In the genomic region with DNA sequence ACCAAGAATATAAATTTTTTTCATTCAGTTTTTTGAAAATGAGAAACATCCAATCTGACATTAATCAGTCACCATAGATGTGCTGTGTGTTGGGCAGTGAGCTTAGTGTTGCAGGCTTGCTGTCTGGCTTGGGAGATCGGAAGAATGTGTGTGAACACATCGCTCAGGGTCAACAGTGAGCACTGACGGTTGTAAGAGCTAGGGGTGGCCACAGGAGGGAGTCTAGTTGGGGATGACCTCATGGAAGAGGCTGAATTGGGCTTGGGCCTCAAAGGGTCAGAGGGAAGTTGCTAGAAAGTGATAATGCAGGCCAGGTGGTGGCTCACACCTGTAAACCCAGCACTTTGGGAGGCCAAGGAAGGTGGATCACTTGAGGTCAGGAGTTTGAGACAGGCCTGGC, we compare ENCODE assay signal across 16 cellular contexts.
DNase-seq lines count a peak whose midpoint lies in the region; ATAC-seq and TF ChIP-seq lines count a peak whose summit lies in the region.
"Had no signal": no experiment of that assay in that cellular context is flagged by ENCODE, and none has a peak within 500 bp of the region (broad histone marks: within the 10 kb centered on the region; RNA-seq: fewer than 3 reads in every experiment).

No MANE protein-coding gene starts in this region.

- no peak overlapping the region for H3K4me2 ChIP-seq in Karpas-422 (ENCODE audit: low read depth, low read length, poor library complexity, severe bottlenecking)
- no peak overlapping the region for H3K4me2 ChIP-seq in neural progenitor cell

- H3K27ac Mint-ChIP-seq in neural progenitor cell, result no peak overlapping the region
- H3K27ac Mint-ChIP-seq: activated naive CD4-positive, alpha-beta T cell treated with anti-CD3 and anti-CD28 coated beads, Interleukin-2, amount 50 U/mL, for 72 hours had no signal

- H3K27me3 Mint-ChIP-seq in neural progenitor cell (ENCODE audit: insufficient read depth, low read depth), result peaks cover 3% of the 10 kb centered on the region

- no peaks in the 10 kb centered on the region for H3K79me2 ChIP-seq in Karpas-422 (ENCODE audit: low read length)
- H3K79me2 ChIP-seq in neural progenitor cell (ENCODE audit: low read depth), result no peaks in the 10 kb centered on the region

- H3K27me3 ChIP-seq in Karpas-422 (ENCODE audit: low read length) (no peaks in the 10 kb centered on the region; the same call in 1 of the 2 replicates), neural progenitor cell (no peaks in the 10 kb centered on the region), upper lobe of right lung (no peaks in the 10 kb centered on the region)
- H3K27me3 ChIP-seq in effector memory CD4-positive, alpha-beta T cell (replicated peaks; ENCODE audit: control insufficient read depth, insufficient read depth, low read length, poor library complexity, severe bottlenecking), result no peaks in the 10 kb centered on the region
- H3K27me3 ChIP-seq: left lung had no signal

- H3K4me3 ChIP-seq in Karpas-422 (ENCODE audit: low read length) (no peak overlapping the region), astrocyte of the cerebellum (ENCODE audit: low read depth, low read length) (no peak overlapping the region), neural progenitor cell (no peak overlapping the region), upper lobe of right lung (no peak overlapping the region)
- no peak overlapping the region for H3K4me3 ChIP-seq in effector memory CD4-positive, alpha-beta T cell (ENCODE audit: insufficient read depth, low read depth, low read length, poor library complexity, severe bottlenecking)
- H3K4me3 ChIP-seq: left lung, skin epidermis, thoracic aorta had no signal

- in situ Hi-C loops in astrocyte of the cerebellum (cut with HindIII; ENCODE audit: low sequenced_read_pairs), result no loop called here

- TF ChIP-seq CTCF in astrocyte of the cerebellum (IDR thresholded peaks at IDR 0.05; ENCODE audit: low read depth, low read length, missing control alignments) (peak; percentile 8), neural progenitor cell (IDR thresholded peaks at IDR 0.05) (peak; percentile 39), upper lobe of right lung (IDR thresholded peaks at IDR 0.05) (no peak)

- H3K27ac ChIP-seq in Karpas-422 (ENCODE audit: low read length) (no peak overlapping the region), neural progenitor cell (no peak overlapping the region), upper lobe of right lung (no peak overlapping the region)
- H3K27ac ChIP-seq in effector memory CD4-positive, alpha-beta T cell (ENCODE audit: insufficient read depth, low read length, poor library complexity, severe bottlenecking), result no peak overlapping the region
- H3K27ac ChIP-seq: left lung, skin epidermis, thoracic aorta had no signal

- H3K9me3 ChIP-seq in Karpas-422 (ENCODE audit: low read length), result no peaks in the 10 kb centered on the region
- H3K9me3 ChIP-seq in neural progenitor cell (ENCODE audit: low read depth), result no peaks in the 10 kb centered on the region
- no peaks in the 10 kb centered on the region for H3K9me3 ChIP-seq in upper lobe of right lung
- no peaks in the 10 kb centered on the region for H3K9me3 ChIP-seq in effector memory CD4-positive, alpha-beta T cell (ENCODE audit: control insufficient read depth, low read length)
- H3K9me3 ChIP-seq: left lung, thoracic aorta had no signal

- DNase-seq in DMS 273 (lab: John Stamatoyannopoulos, UW; ENCODE audit: unreplicated experiment) (peak; percentile 12), DMS 273 treated with DMSO at 0.1 percent for 48 hours (lab: John Stamatoyannopoulos, UW) (no peak), Karpas-422 (peak; percentile 71), astrocyte of the cerebellum (ENCODE audit: low read depth) (no peak), neural progenitor cell (ENCODE audit: low spot score) (peak; percentile 26), upper lobe of right lung (no peak), GOT3 (lab: John Stamatoyannopoulos, UW) (no peak)
- no peak for DNase-seq in effector memory CD4-positive, alpha-beta T cell
- DNase-seq: 8988T, dermis blood vessel endothelial cell, left lung, NCI-H1694, T-helper 9 cell had no signal

- no peaks in the 10 kb centered on the region for H3K36me3 Mint-ChIP-seq in neural progenitor cell
- H3K36me3 Mint-ChIP-seq: activated naive CD4-positive, alpha-beta T cell treated with anti-CD3 and anti-CD28 coated beads, Interleukin-2, amount 50 U/mL, for 72 hours had no signal

- ATAC-seq in upper lobe of right lung, result no peak
- ATAC-seq: activated naive CD4-positive, alpha-beta T cell treated with anti-CD3 and anti-CD28 coated beads, Interleukin-2, amount 50 U/mL, for 72 hours; left lung had no signal

- peaks cover 29% of the 10 kb centered on the region for H3K4me1 Mint-ChIP-seq in neural progenitor cell

- no peak overlapping the region for H3K4me3 Mint-ChIP-seq in neural progenitor cell

- H4K20me1 ChIP-seq in Karpas-422 (ENCODE audit: insufficient read depth, low read depth, low read length) (no peaks in the 10 kb centered on the region), neural progenitor cell (ENCODE audit: low read depth) (no peaks in the 10 kb centered on the region)

- no peak overlapping the region for H2AFZ ChIP-seq in Karpas-422 (ENCODE audit: low read length)
- no peak overlapping the region for H2AFZ ChIP-seq in neural progenitor cell (replicated peaks)

- H3K9me3 Mint-ChIP-seq in neural progenitor cell, result no peaks in the 10 kb centered on the region
- H3K9me3 Mint-ChIP-seq: activated naive CD4-positive, alpha-beta T cell treated with anti-CD3 and anti-CD28 coated beads, Interleukin-2, amount 50 U/mL, for 72 hours had no signal

- no peaks in the 10 kb centered on the region for H3K9me2 ChIP-seq in Karpas-422 (replicated peaks; ENCODE audit: insufficient read depth, low read length)

- H3K4me1 ChIP-seq in Karpas-422 (ENCODE audit: low read length) (no peaks in the 10 kb centered on the region), neural progenitor cell (peaks cover 25% of the 10 kb centered on the region), upper lobe of right lung (no peaks in the 10 kb centered on the region)
- H3K4me1 ChIP-seq in effector memory CD4-positive, alpha-beta T cell (ENCODE audit: control insufficient read depth, insufficient read depth, low read length, poor library complexity, severe bottlenecking), result no peaks in the 10 kb centered on the region
- H3K4me1 ChIP-seq: left lung had no signal

- peaks cover 7% of the 10 kb centered on the region for H3F3A ChIP-seq in neural progenitor cell (ENCODE audit: low read depth)

- H3K9ac ChIP-seq in Karpas-422 (ENCODE audit: low read length) (no peak overlapping the region), neural progenitor cell (no peak overlapping the region)

- intact Hi-C loops in upper lobe of right lung (cut with DNase I), result no loop called here

- H3K36me3 ChIP-seq in Karpas-422 (ENCODE audit: insufficient read depth, low read length) (no peaks in the 10 kb centered on the region), neural progenitor cell (no peaks in the 10 kb centered on the region), upper lobe of right lung (no peaks in the 10 kb centered on the region)
- no peaks in the 10 kb centered on the region for H3K36me3 ChIP-seq in effector memory CD4-positive, alpha-beta T cell (ENCODE audit: control insufficient read depth, insufficient read depth, low read length)
- H3K36me3 ChIP-seq: left lung, thoracic aorta had no signal

Comparison
In these comparisons a context has a peak if more than half of its experiments do, and no peak if none do; other contexts are left out.
1. DNase-seq: peak in DMS 273 (single experiment), Karpas-422 (single experiment) and neural progenitor cell (single experiment); none in DMS 273 treated with DMSO at 0.1 percent for 48 hours (single experiment), astrocyte of the cerebellum (single experiment), upper lobe of right lung (single experiment), GOT3 (single experiment) and effector memory CD4-positive, alpha-beta T cell (0 of 3).